Comparison of ENCODE assay signal across 25 cellular contexts in the genomic region with DNA sequence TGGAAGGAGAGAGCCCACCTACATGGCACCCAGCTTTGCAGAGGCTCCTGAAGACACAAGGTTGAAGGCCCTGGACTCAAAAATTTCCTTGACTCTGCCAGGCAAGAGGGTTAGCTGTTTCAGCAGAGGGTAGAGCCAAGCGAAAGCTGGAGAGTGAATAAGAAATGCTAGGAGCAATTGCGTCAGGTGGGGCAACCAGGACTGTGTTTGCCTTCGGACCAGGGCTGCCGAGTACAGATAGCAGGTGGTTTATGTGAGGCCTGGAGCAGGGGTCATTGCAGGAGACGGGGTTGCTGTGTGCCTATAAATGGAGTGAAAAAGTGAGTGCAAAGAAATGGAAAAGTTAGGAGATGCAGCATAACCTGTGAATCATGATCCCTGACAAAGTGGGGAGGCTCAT. TPM values are rescaled to one million over a fixed set of nuclear protein-coding genes. Genes with fewer than 3 reads are reported as not detected.
DNase-seq lines count a peak whose midpoint lies in the region; ATAC-seq, FAIRE-seq and TF ChIP-seq lines count a peak whose summit lies in the region.
"Had no signal": no experiment of that assay in that cellular context is flagged by ENCODE, and none has a peak within 500 bp of the region (broad histone marks: within the 10 kb centered on the region; RNA-seq: fewer than 3 reads in every experiment).

No MANE protein-coding gene starts in this region.

- H3K4me1 ChIP-seq in DND-41 (ENCODE audit: insufficient read depth, low read length), result peaks cover 81% of the 10 kb centered on the region
- peaks cover 4 to 11% (median 6%) of the 10 kb centered on the region in 4 experiments; a peak in 4 of 7 replicates for H3K4me1 ChIP-seq in H1 (replicated peaks in 1 of 4; ENCODE audit: control insufficient read depth in 3 of 4, insufficient read depth in 4 of 4, low read length in 3 of 4)
- peaks cover 10 to 16% of the 10 kb centered on the region in 2 donors for H3K4me1 ChIP-seq in neuronal stem cell (ENCODE audit: control insufficient read depth in 2 of 2, insufficient read depth in 1 of 2, low read depth in 1 of 2, low read length in 2 of 2)
- H3K4me1 ChIP-seq in breast epithelium, result no peaks in the 10 kb centered on the region
- H3K4me1 ChIP-seq: A549, BE2C had no signal

- H2BK12ac ChIP-seq in H1 (ENCODE audit: low read depth, low read length), result no peak overlapping the region
- no peak overlapping the region for H2BK12ac ChIP-seq in neuronal stem cell (ENCODE audit: low read length)

- peaks cover 96% of the 10 kb centered on the region for H3K79me2 ChIP-seq in DND-41 (ENCODE audit: insufficient read depth, low read length)
- H3K79me2 ChIP-seq in H1 (ENCODE audit: control insufficient read depth in 1 of 2, insufficient read depth in 2 of 2, low read length in 2 of 2), result no peaks in the 10 kb centered on the region

- H3K14ac ChIP-seq in H1 (ENCODE audit: insufficient read length), result no peak overlapping the region
- no peak overlapping the region for H3K14ac ChIP-seq in neuronal stem cell (ENCODE audit: low read length)

- H3K36me3 ChIP-seq in DND-41 (ENCODE audit: insufficient read depth, low read length) (peaks cover 52% of the 10 kb centered on the region), H1 (ENCODE audit: control insufficient read depth in 2 of 4, insufficient read depth in 4 of 4, low read length in 3 of 4) (no peaks in the 10 kb centered on the region), neuronal stem cell (replicated peaks in 1 of 2; ENCODE audit: control insufficient read depth in 2 of 2, insufficient read depth in 2 of 2, low read length in 2 of 2) (no peaks in the 10 kb centered on the region), breast epithelium (no peaks in the 10 kb centered on the region)
- H3K36me3 ChIP-seq: BE2C had no signal

- peaks cover 2% of the 10 kb centered on the region; the same call in 1 of the 2 replicates for H3K23me2 ChIP-seq in H1 (ENCODE audit: low read depth, low read length)

- H2BK15ac ChIP-seq in H1 (ENCODE audit: low read length), result no peak overlapping the region
- H2BK15ac ChIP-seq in neuronal stem cell (ENCODE audit: low read length), result no peak overlapping the region

- H2AK5ac ChIP-seq in H1 (ENCODE audit: low read depth, low read length) (no peak overlapping the region), neuronal stem cell (ENCODE audit: low read depth, low read length) (no peak overlapping the region)

- H2BK120ac ChIP-seq in H1 (replicated peaks; ENCODE audit: low read depth, low read length) (no peak overlapping the region), neuronal stem cell (ENCODE audit: low read depth, low read length) (peak overlapping the region; percentile 78)

- intact Hi-C loops in breast epithelium (cut with DNase I; ENCODE audit: low total_unique reads), result no loop called here

- FAIRE-seq in H1 (lab: Jason Lieb, UNC), result no peak
- FAIRE-seq: A549, D721Med, GM12891, GM18507 had no signal

- no peak for TF ChIP-seq POLR2A in H1 (IDR thresholded peaks at IDR 0.05; ENCODE audit: control extremely low read depth in 1 of 2, low read depth in 2 of 2, low read length in 2 of 2)
- TF ChIP-seq POLR2A in breast epithelium (IDR thresholded peaks at IDR 0.05), result no peak

- TF ChIP-seq EP300 in H1 (IDR thresholded peaks at IDR 0.05; ENCODE audit: borderline replicate concordance in 1 of 2, low read depth in 2 of 2, low read length in 2 of 2), result no peak

- H4K8ac ChIP-seq in H1 (ENCODE audit: extremely low read depth, insufficient read depth, low read length) (no peak overlapping the region), neuronal stem cell (ENCODE audit: low read depth, low read length) (no peak overlapping the region)

- no peak overlapping the region for H2BK20ac ChIP-seq in H1 (ENCODE audit: low read length)

- no peaks in the 10 kb centered on the region for H3K9me3 ChIP-seq in DND-41 (ENCODE audit: insufficient read depth, low read length, severe bottlenecking)
- H3K9me3 ChIP-seq in H1 (ENCODE audit: insufficient read depth in 2 of 2, low read depth in 1 of 2, low read length in 1 of 2), result no peaks in the 10 kb centered on the region; a peak in 1 of 4 replicates
- H3K9me3 ChIP-seq in neuronal stem cell (replicated peaks in 1 of 2; ENCODE audit: control insufficient read depth in 2 of 2, insufficient read depth in 1 of 2, low read depth in 1 of 2, low read length in 2 of 2), result no peaks in the 10 kb centered on the region
- H3K9me3 ChIP-seq in breast epithelium, result no peaks in the 10 kb centered on the region
- H3K9me3 ChIP-seq: A549, BE2C had no signal

- WGBS in H1 (ENCODE audit: extremely low coverage in 1 of 2, insufficient coverage in 1 of 2, insufficient read length in 1 of 2, insufficient replicate concordance in 2 of 2, low coverage in 1 of 2, low lambda C conversion rate in 2 of 2, missing lambda C conversion rate in 1 of 2), 2 experiments, result 94% methylated on average over 5 of the region's 5 CpGs; no CpG with 5 or more reads in 1 of the 2 experiments
- no CpG with 5 or more reads among the region's 5 CpGs for WGBS in neuronal stem cell (ENCODE audit: extremely low coverage in 2 of 2, insufficient read length in 2 of 2, insufficient replicate concordance in 1 of 2), 2 donors

- ATAC-seq in DND-41 (ENCODE audit: insufficient read depth, low read depth) (no peak), left lobe of liver (peak; percentile 40), HG03108 (IDR thresholded peaks at IDR 0.05; ENCODE audit: unreplicated experiment) (no peak)
- ATAC-seq in stimulated activated naive CD8-positive, alpha-beta T cell treated with anti-CD3 and anti-CD28 coated beads, Interleukin-15, Interleukin-2, amounts not matched to agents 100 U/mL and 50 U/mL, for 24 hours, result no peak
- ATAC-seq: A549, GM23338 had no signal

- H2BK5ac ChIP-seq in H1 (ENCODE audit: low read depth, low read length) (no peak overlapping the region), neuronal stem cell (ENCODE audit: low read length) (no peak overlapping the region)

- no peak overlapping the region for H3K18ac ChIP-seq in H1 (ENCODE audit: extremely low read depth, low read length)
- H3K18ac ChIP-seq in neuronal stem cell (ENCODE audit: low read length), result no peak overlapping the region

- peak overlapping the region; percentile 32 for H3K4ac ChIP-seq in H1 (replicated peaks; ENCODE audit: insufficient read length, low read depth, low read length)
- H3K4ac ChIP-seq in neuronal stem cell (ENCODE audit: low read length), result no peak overlapping the region

- no peak for TF ChIP-seq CTCF in DND-41 (IDR thresholded peaks at IDR 0.05; ENCODE audit: borderline replicate concordance, extremely low read depth, low read length, poor library complexity, severe bottlenecking)
- TF ChIP-seq CTCF in H1 (IDR thresholded peaks at IDR 0.05; ENCODE audit: control extremely low read depth in 1 of 3, insufficient read depth in 1 of 3, low read depth in 1 of 3, low read length in 3 of 3), result no peak
- TF ChIP-seq CTCF in breast epithelium (IDR thresholded peaks at IDR 0.05), result no peak

- H3K9ac ChIP-seq in DND-41 (ENCODE audit: low read depth, low read length) (peak overlapping the region; percentile 66; the same call in 1 of the 2 replicates), H1 (replicated peaks in 1 of 4; ENCODE audit: extremely low read depth in 1 of 4, low read depth in 3 of 4, low read length in 3 of 4) (no peak overlapping the region), neuronal stem cell (ENCODE audit: low read depth, low read length, poor library complexity) (no peak overlapping the region)
- H3K9ac ChIP-seq: BLaER1 treated with 17β-estradiol and CSF1 and Interleukin-3, amounts not matched to agents 10 nM and 100 nM had no signal

- CTCF ChIA-PET in H1 (lab: Charles Lee; ENCODE audit: partially characterized antibody), result interaction anchor here (1.1 to 1.7 kb wide), 3 partner anchors 8 to 766 kb away, joined by 3 to 6 read pairs (median 5); no protein-coding TSS in a partner anchor

- no peak overlapping the region for H3K56ac ChIP-seq in H1 (replicated peaks; ENCODE audit: insufficient read length, low read depth, low read length)

- H3K23ac ChIP-seq in H1 (ENCODE audit: insufficient read length) (no peak overlapping the region), neuronal stem cell (ENCODE audit: low read depth, low read length, poor library complexity) (no peak overlapping the region)

- H3K27ac ChIP-seq in DND-41 (ENCODE audit: low read length) (peak overlapping the region; percentile 93), H1 (ENCODE audit: low read depth, low read length) (no peak overlapping the region), neuronal stem cell (replicated peaks; ENCODE audit: low read length) (no peak overlapping the region), breast epithelium (no peak overlapping the region)
- H3K27ac ChIP-seq: A549; BLaER1 treated with 17β-estradiol and CSF1 and Interleukin-3, amounts not matched to agents 10 nM and 100 nM had no signal

- DNase-seq in DND-41, result no peak
- no peak for DNase-seq in H1 (ENCODE audit: low read depth in 1 of 2, low spot score in 2 of 2)
- no peak for DNase-seq in left lobe of liver (ENCODE audit: low spot score)
- DNase-seq in neuronal stem cell (ENCODE audit: low spot score), result no peak
- no peak for DNase-seq in breast epithelium (ENCODE audit: low spot score in 2 of 2)
- no peak for DNase-seq in NCI-H526 treated with DMSO at 0.1 percent for 48 hours (lab: John Stamatoyannopoulos, UW)
- DNase-seq in stimulated activated naive CD8-positive, alpha-beta T cell treated with anti-CD3 and anti-CD28 coated beads, Interleukin-15, Interleukin-2, amounts not matched to agents 100 U/mL and 50 U/mL, for 24 hours, result no peak
- DNase-seq: 8988T; ACHN; AML-193; BE2C; CD4-positive, alpha-beta T cell; CD8-positive, alpha-beta memory T cell; DMS 273 treated with DMSO at 0.1 percent for 48 hours; DMS79; GF-D8; H7; HCEC 1CT had no signal

- peak overlapping the region; percentile 66 for H3K4me2 ChIP-seq in DND-41 (ENCODE audit: insufficient read depth, low read length)
- no peak overlapping the region for H3K4me2 ChIP-seq in H1 (ENCODE audit: insufficient read depth in 1 of 2, low read depth in 2 of 2, low read length in 2 of 2)
- no peak overlapping the region for H3K4me2 ChIP-seq in neuronal stem cell (ENCODE audit: insufficient read depth, low read length, poor library complexity, severe bottlenecking)
- H3K4me2 ChIP-seq: A549, GM23338 had no signal

- no peak for TF ChIP-seq RAD21 in H1 (IDR thresholded peaks at IDR 0.05 in 1 of 2, conservative IDR thresholded peaks at IDR 0.05 in 1 of 2; ENCODE audit: low read depth in 2 of 2, low read length in 2 of 2)

- H3K79me1 ChIP-seq in H1 (ENCODE audit: low read depth, low read length) (no peaks in the 10 kb centered on the region), neuronal stem cell (ENCODE audit: low read depth, low read length) (no peaks in the 10 kb centered on the region)

- H4K20me1 ChIP-seq in DND-41 (ENCODE audit: insufficient read depth, low read length), result peaks cover 55% of the 10 kb centered on the region
- no peaks in the 10 kb centered on the region for H4K20me1 ChIP-seq in H1 (replicated peaks in 1 of 2; ENCODE audit: control insufficient read depth in 1 of 2, insufficient read depth in 2 of 2, low read length in 2 of 2)
- H4K20me1 ChIP-seq: BLaER1 treated with 17β-estradiol and CSF1 and Interleukin-3, amounts not matched to agents 10 nM and 100 nM had no signal

- no peak overlapping the region for H4K5ac ChIP-seq in H1 (ENCODE audit: insufficient read length, low read depth, low read length)

- H3K27me3 ChIP-seq in DND-41 (ENCODE audit: insufficient read depth, low read length, poor library complexity), result no peaks in the 10 kb centered on the region
- H3K27me3 ChIP-seq in H1 (replicated peaks in 1 of 4; ENCODE audit: control insufficient read depth in 3 of 4, extremely low read depth in 1 of 4, insufficient read depth in 3 of 4, low read length in 3 of 4), result no peaks in the 10 kb centered on the region
- H3K27me3 ChIP-seq in neuronal stem cell (ENCODE audit: control insufficient read depth in 3 of 3, insufficient read depth in 3 of 3, low read depth in 1 of 3, low read length in 3 of 3), result peaks cover 0 to under 1% (median 0%) of the 10 kb centered on the region in 3 experiments
- no peaks in the 10 kb centered on the region for H3K27me3 ChIP-seq in breast epithelium
- H3K27me3 ChIP-seq: BE2C had no signal

- H4K91ac ChIP-seq in H1 (replicated peaks; ENCODE audit: insufficient read length, low read length) (no peak overlapping the region), neuronal stem cell (ENCODE audit: low read depth, low read length, poor library complexity) (no peak overlapping the region)

- H3K4me3 ChIP-seq in DND-41 (ENCODE audit: low read depth in 1 of 2, low read length in 2 of 2) (peak overlapping the region in 1 of 2 experiments; percentile 73; a peak in 2 of 4 replicates), H1 (ENCODE audit: extremely low read depth in 1 of 4, insufficient read depth in 2 of 4, low read depth in 3 of 4, low read length in 4 of 4) (no peak overlapping the region), neuronal stem cell (ENCODE audit: low read length in 2 of 2) (no peak overlapping the region), breast epithelium (no peak overlapping the region)
- H3K4me3 ChIP-seq: A549, GM23338 had no signal

- H2AFZ ChIP-seq in DND-41 (ENCODE audit: low read depth, low read length) (no peak overlapping the region), H1 (ENCODE audit: low read length) (no peak overlapping the region), neuronal stem cell (ENCODE audit: low read length) (no peak overlapping the region)
- H2AFZ ChIP-seq: GM23338 had no signal

- POLR2A ChIA-PET in H1 (lab: Charles Lee; ENCODE audit: partially characterized antibody), result no interaction called here

RNA-seq across cellular contexts. Expression of a gene that starts 59.1 kb away (rescaled TPM):
- total RNA-seq in H1 (2021; fragmentation: NEBNext Ultra II Directional; extraction: Animal tissue kit (Norgen Biotek cat#: 25700)), result 16.7 and 17.0 TPM in 2 replicates
- polyA plus RNA-seq in H1 (2011; rRNA removed), result 2.6 and 3.8 TPM in 2 replicates
- polyA plus RNA-seq in H1 (2011; cell fraction: cytosol; rRNA removed), result 2.7 TPM
- polyA plus RNA-seq in H1 (2011; cell fraction: nucleus; rRNA removed), result 5.0 TPM
- polyA plus RNA-seq in H1 (2012, experiment 1 of 2), result 4.8 to 6.0 TPM (median 5.3 TPM) in 4 replicates
- polyA plus RNA-seq in H1 (2012, experiment 2 of 2), result 3.8 TPM
- 5.1 TPM for polyA plus RNA-seq in H1 (2013, experiment 1 of 2)
- 5.3 TPM for polyA plus RNA-seq in H1 (2013, experiment 2 of 2)
- 1.7 and 2.3 TPM in 2 replicates for polyA minus RNA-seq in H1 (2011; rRNA and poly(A)+ RNA removed)
- polyA minus RNA-seq in H1 (2011; cell fraction: cytosol; rRNA and poly(A)+ RNA removed), result 8.1 TPM
- polyA minus RNA-seq in H1 (2011; cell fraction: nucleus; rRNA and poly(A)+ RNA removed), result 15.0 TPM
- total RNA-seq in left lobe of liver, result 13.1 TPM
- polyA plus RNA-seq in neuronal stem cell (2013, experiment 1 of 2), result 18.1 TPM
- polyA plus RNA-seq in neuronal stem cell (2013, experiment 2 of 2), result 18.9 TPM
- total RNA-seq in breast epithelium, result 10 to 100 TPM; 25.8 to 38.2 (median 29.5) TPM
